ENCODE assay signal across 12 cellular contexts in genomic region chr1:85495556-85495955, GRCh38. TPM values are rescaled to one million over a fixed set of nuclear protein-coding genes. Genes with fewer than 3 reads are reported as not detected.
DNase-seq lines count a peak whose midpoint lies in the region; ATAC-seq and TF ChIP-seq lines count a peak whose summit lies in the region.
"Had no signal": no experiment of that assay in that cellular context is flagged by ENCODE, and none has a peak within 500 bp of the region (broad histone marks: within the 10 kb centered on the region; RNA-seq: fewer than 3 reads in every experiment).

No MANE protein-coding gene starts in this region.

- peak overlapping the region; percentile 66 for H3K4me3 Mint-ChIP-seq in HFFc6
- H3K4me3 Mint-ChIP-seq: activated T-cell treated with anti-CD3 and anti-CD28 coated beads, Interleukin-2, amount 50 U/mL, for 4 hours; T-helper 17 cell had no signal

- ATAC-seq in foreskin keratinocyte (peak; percentile 95), HG03135 (IDR thresholded peaks at IDR 0.05; ENCODE audit: unreplicated experiment) (no peak)
- ATAC-seq: activated T-cell treated with anti-CD3 and anti-CD28 coated beads, Interleukin-2, amount 50 U/mL, for 4 hours; T-helper 17 cell had no signal

- WGBS in thyroid gland, 2 donors: 47 to 66% methylated on average over 6 of the region's 6 CpGs

- no peaks in the 10 kb centered on the region for H3K27me3 ChIP-seq in foreskin keratinocyte
- H3K27me3 ChIP-seq in thyroid gland: no peaks in the 10 kb centered on the region

- POLR2A ChIA-PET in RWPE1 (lab: Yijun Ruan, JAX; ENCODE audit: low non-redundant PET): no interaction called here

- H3K36me3 ChIP-seq in thyroid gland: no peaks in the 10 kb centered on the region

- H3K4me1 ChIP-seq in foreskin keratinocyte (peaks cover 26% of the 10 kb centered on the region), thyroid gland (peaks cover 10 to 12% of the 10 kb centered on the region in 2 donors)

- H3K9me3 Mint-ChIP-seq in HFFc6: no peaks in the 10 kb centered on the region

- peak; percentile 70 for DNase-seq in HFFc6
- DNase-seq in RWPE1 (ENCODE audit: low spot score): peak; percentile 80
- DNase-seq in foreskin keratinocyte: peak; percentile 90 to 95
- peak; percentile 89 to 92 for DNase-seq in thyroid gland
- DNase-seq in NCI-H2227 (lab: John Stamatoyannopoulos, UW; ENCODE audit: unreplicated experiment): no peak
- DNase-seq in midbrain (lab: John Stamatoyannopoulos, UW): no peak
- DNase-seq in NCI-H2227 treated with DMSO at 0.1 percent for 48 hours (lab: John Stamatoyannopoulos, UW): no peak
- DNase-seq: activated T-cell treated with anti-CD3 and anti-CD28 coated beads, Interleukin-2, amount 50 U/mL, for 4 hours; NCI-H1694; posterior cingulate gyrus; T-helper 17 cell had no signal

- H3K27ac ChIP-seq in RWPE1: peak overlapping the region; percentile 75
- peak overlapping the region; percentile 31 for H3K27ac ChIP-seq in foreskin keratinocyte
- H3K27ac ChIP-seq in thyroid gland: peak overlapping the region in 1 of 3 donors; percentile 30

- no peak for TF ChIP-seq POLR2A in thyroid gland (IDR thresholded peaks at IDR 0.05)

- H3K36me3 Mint-ChIP-seq in HFFc6 (ENCODE audit: low read depth): peaks cover 50% of the 10 kb centered on the region

- H3K9me3 ChIP-seq in thyroid gland: no peaks in the 10 kb centered on the region

- CTCF ChIA-PET in RWPE1 (lab: Yijun Ruan, JAX): interaction anchor here (0.7 to 1.2 kb wide), 3 partner anchors 61 to 198 kb away, joined by 4 to 5 read pairs (median 5); no protein-coding TSS in a partner anchor

- intact Hi-C loops in thyroid gland (cut with DNase I): no loop called here

- peak overlapping the region; percentile 88 for H3K27ac Mint-ChIP-seq in HFFc6
- H3K27ac Mint-ChIP-seq: T-helper 17 cell had no signal

- TF ChIP-seq CTCF in HFFc6 (IDR thresholded peaks at IDR 0.05) (no peak), RWPE1 (conservative IDR thresholded peaks at IDR 0.05; ENCODE audit: low read depth) (no peak), foreskin keratinocyte (conservative IDR thresholded peaks at IDR 0.05) (no peak), thyroid gland (IDR thresholded peaks at IDR 0.05) (no peak)

- H3K4me3 ChIP-seq in thyroid gland (replicated peaks in 1 of 3): no peak overlapping the region

- H3K27me3 Mint-ChIP-seq in HFFc6 (ENCODE audit: insufficient read depth): peaks cover 10% of the 10 kb centered on the region

- H3K4me1 Mint-ChIP-seq in HFFc6 (ENCODE audit: low read depth): peaks cover 73% of the 10 kb centered on the region

RNA-seq across cellular contexts. Expression of gene DDAH1, which starts 30.6 kb away (rescaled TPM):
- 100 to 1,000 TPM; 235 to 320 (median 277) TPM for total RNA-seq in HFFc6 (2021; fragmentation: NEBNext Ultra II Directional; extraction: Animal tissue kit (Norgen Biotek cat#: 25700))
- 10.4 and 14.9 TPM in 2 replicates for total RNA-seq in foreskin keratinocyte
- polyA plus RNA-seq in foreskin keratinocyte: 4.4 and 7.1 TPM in 2 replicates
- 10 to 100 TPM; 17.5 to 64.2 (median 40.0) TPM for total RNA-seq in thyroid gland
- total RNA-seq: T-helper 17 cell had no signal

Comparison
In these comparisons a context has a peak if more than half of its experiments do, and no peak if none do; other contexts are left out.
1. DNase-seq: peak in HFFc6 (single experiment), RWPE1 (single experiment), foreskin keratinocyte (2 of 2) and thyroid gland (2 of 2); none in NCI-H2227 (single experiment), midbrain (single experiment) and NCI-H2227 treated with DMSO at 0.1 percent for 48 hours (single experiment).